In the genomic region with DNA sequence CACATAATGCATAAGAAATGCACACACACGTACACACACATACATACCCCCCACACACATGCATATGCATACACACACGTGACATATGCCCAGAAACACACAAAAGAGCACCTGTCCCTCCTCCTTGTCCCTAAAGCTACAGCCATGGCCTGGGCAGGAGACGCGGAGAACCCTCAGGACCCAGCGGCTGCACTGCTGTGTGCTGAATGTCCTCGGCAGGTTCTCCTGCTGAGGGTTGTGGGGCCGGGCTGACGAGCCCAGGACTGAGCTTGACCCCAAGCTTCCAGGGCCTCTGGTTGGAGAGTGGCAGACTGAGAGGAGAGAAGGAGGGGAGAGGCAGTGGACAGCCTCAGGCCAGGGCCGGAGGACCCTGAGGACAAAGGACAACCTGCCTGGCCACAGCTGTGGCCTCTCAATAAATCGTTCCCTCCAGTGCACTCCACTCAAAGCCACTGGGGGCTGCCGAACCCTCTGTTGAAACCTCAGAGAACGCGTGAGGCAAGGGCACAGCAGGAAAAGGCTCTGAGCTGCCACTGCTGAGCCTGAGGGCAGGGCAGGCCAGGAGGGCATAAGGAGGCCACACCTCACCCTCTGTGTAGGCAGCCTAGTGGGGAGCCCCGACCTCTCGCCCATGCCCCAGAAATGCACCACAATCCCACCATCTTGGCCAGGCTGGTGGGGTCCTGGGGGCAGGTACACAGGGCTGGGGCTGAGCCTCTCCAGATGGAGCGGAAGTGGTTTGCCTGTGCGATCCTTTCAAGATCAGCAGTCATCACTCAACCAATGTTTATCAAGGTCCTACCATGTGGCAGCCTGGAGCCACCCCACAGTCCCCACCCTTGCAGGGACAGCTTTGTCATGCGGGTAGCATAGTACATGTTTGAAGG, we compare ENCODE assay signal across 11 cellular contexts. TPM values are rescaled to one million over a fixed set of nuclear protein-coding genes. Genes with fewer than 3 reads are reported as not detected.
DNase-seq lines count a peak whose midpoint lies in the region; ATAC-seq and TF ChIP-seq lines count a peak whose summit lies in the region.
"Had no signal": no experiment of that assay in that cellular context is flagged by ENCODE, and none has a peak within 500 bp of the region (broad histone marks: within the 10 kb centered on the region; RNA-seq: fewer than 3 reads in every experiment).

No MANE protein-coding gene starts in this region.

- H3K4me2 ChIP-seq in OCI-LY3 (ENCODE audit: low read length), result no peak overlapping the region

- peaks cover 12% of the 10 kb centered on the region for H3K4me1 ChIP-seq in OCI-LY3 (ENCODE audit: low read length)

- DNase-seq in Daoy (ENCODE audit: low read depth) (peak; percentile 2), osteocyte (ENCODE audit: extremely low spot score, unreplicated experiment) (peak; percentile 77), superior temporal gyrus (ENCODE audit: extremely low spot score) (no peak), brain microvascular endothelial cell (no peak)
- DNase-seq in activated naive CD8-positive, alpha-beta T cell treated with anti-CD3 and anti-CD28 coated beads, Interleukin-2, amount 10 ng/mL, durations not matched to agents 7 days and 5 days, result peak; percentile 71
- DNase-seq: kidney glomerular epithelial cell, NCI-H1048, T1000 had no signal

- peaks cover 11% of the 10 kb centered on the region for H3K27me3 Mint-ChIP-seq in activated naive CD8-positive, alpha-beta T cell treated with anti-CD3 and anti-CD28 coated beads, Interleukin-2, amount 10 ng/mL, durations not matched to agents 7 days and 5 days
- peaks cover 16% of the 10 kb centered on the region for H3K27me3 Mint-ChIP-seq in osteocyte (ENCODE audit: unreplicated experiment)

- peak; percentile 95 for ATAC-seq in activated naive CD8-positive, alpha-beta T cell treated with anti-CD3 and anti-CD28 coated beads, Interleukin-2, amount 10 ng/mL, durations not matched to agents 7 days and 5 days (ENCODE audit: low read depth)
- no peak for ATAC-seq in GM19397 (IDR thresholded peaks at IDR 0.05; ENCODE audit: unreplicated experiment)
- ATAC-seq in HG02763 (IDR thresholded peaks at IDR 0.05; ENCODE audit: unreplicated experiment), result no peak

- H4K20me1 ChIP-seq in OCI-LY3 (ENCODE audit: insufficient read depth, low read length), result no peaks in the 10 kb centered on the region

- H3K27me3 ChIP-seq in OCI-LY3 (ENCODE audit: low read depth, low read length), result 0 out of 2 replicates have a peak, but pooled peaks cover 8% of the 10 kb centered on the region
- H3K27me3 ChIP-seq in brain microvascular endothelial cell (replicated peaks), result no peaks in the 10 kb centered on the region

- H3K4me3 ChIP-seq in OCI-LY3 (ENCODE audit: low read length) (no peak overlapping the region), brain microvascular endothelial cell (ENCODE audit: low read depth, low read length) (no peak overlapping the region)

- H3K27ac Mint-ChIP-seq in activated naive CD8-positive, alpha-beta T cell treated with anti-CD3 and anti-CD28 coated beads, Interleukin-2, amount 10 ng/mL, durations not matched to agents 7 days and 5 days, result peak overlapping the region; percentile 94
- H3K27ac Mint-ChIP-seq in osteocyte (ENCODE audit: unreplicated experiment), result no peak overlapping the region

- H3K36me3 ChIP-seq in OCI-LY3 (replicated peaks; ENCODE audit: low read depth, low read length), result no peaks in the 10 kb centered on the region
- no peaks in the 10 kb centered on the region for H3K36me3 ChIP-seq in brain microvascular endothelial cell (replicated peaks)

- H2AFZ ChIP-seq in OCI-LY3 (ENCODE audit: low read depth, low read length), result peak overlapping the region; percentile 80; the same call in 1 of the 2 replicates

- no peak overlapping the region for H3K27ac ChIP-seq in OCI-LY3 (ENCODE audit: low read length)
- no peak overlapping the region for H3K27ac ChIP-seq in brain microvascular endothelial cell

- no peak overlapping the region for H3K9ac ChIP-seq in OCI-LY3 (ENCODE audit: low read length)

- TF ChIP-seq CTCF in OCI-LY3 (IDR thresholded peaks at IDR 0.05; ENCODE audit: low read depth, low read length) (no peak), osteocyte (IDR thresholded peaks at IDR 0.05) (no peak), brain microvascular endothelial cell (IDR thresholded peaks at IDR 0.05; ENCODE audit: low read depth, low read length, missing control alignments) (no peak)

- H3K9me3 ChIP-seq in OCI-LY3 (ENCODE audit: insufficient read depth, low read length), result no peaks in the 10 kb centered on the region

- peak overlapping the region; percentile 82 for H3K4me3 Mint-ChIP-seq in activated naive CD8-positive, alpha-beta T cell treated with anti-CD3 and anti-CD28 coated beads, Interleukin-2, amount 10 ng/mL, durations not matched to agents 7 days and 5 days
- no peak overlapping the region for H3K4me3 Mint-ChIP-seq in osteocyte (ENCODE audit: unreplicated experiment)

- H3K9me3 Mint-ChIP-seq in activated naive CD8-positive, alpha-beta T cell treated with anti-CD3 and anti-CD28 coated beads, Interleukin-2, amount 10 ng/mL, durations not matched to agents 7 days and 5 days, result no peaks in the 10 kb centered on the region
- no peaks in the 10 kb centered on the region for H3K9me3 Mint-ChIP-seq in osteocyte (ENCODE audit: unreplicated experiment)

- peaks cover 16% of the 10 kb centered on the region for H3K4me1 Mint-ChIP-seq in activated naive CD8-positive, alpha-beta T cell treated with anti-CD3 and anti-CD28 coated beads, Interleukin-2, amount 10 ng/mL, durations not matched to agents 7 days and 5 days
- peaks cover 3% of the 10 kb centered on the region for H3K4me1 Mint-ChIP-seq in osteocyte (ENCODE audit: unreplicated experiment)

- in situ Hi-C loops in brain microvascular endothelial cell (cut with HindIII; ENCODE audit: low pct_ligation_motif_present, low sequenced_read_pairs), result no loop called here

- POLR2A ChIA-PET in activated naive CD8-positive, alpha-beta T cell treated with anti-CD3 and anti-CD28 coated beads, Interleukin-2, amount 10 ng/mL, durations not matched to agents 7 days and 5 days (lab: Charles Lee), result interaction anchor here (0.9 to 1.1 kb wide), 3 partner anchors 15 to 253 kb away, joined by 3 to 7 read pairs (median 3); no protein-coding TSS in a partner anchor

- no peaks in the 10 kb centered on the region for H3K79me2 ChIP-seq in OCI-LY3 (ENCODE audit: low read length)

- peaks cover 2% of the 10 kb centered on the region for H3K36me3 Mint-ChIP-seq in activated naive CD8-positive, alpha-beta T cell treated with anti-CD3 and anti-CD28 coated beads, Interleukin-2, amount 10 ng/mL, durations not matched to agents 7 days and 5 days
- no peaks in the 10 kb centered on the region for H3K36me3 Mint-ChIP-seq in osteocyte (ENCODE audit: unreplicated experiment)

RNA-seq across cellular contexts. Expression of gene CACNA2D4, which starts 3.1 kb away (rescaled TPM):
- total RNA-seq in Daoy (2014; rRNA removed; shearing (Covaris generic)), result 0.74 TPM in 1 of 2 replicates, not detected in the other
- total RNA-seq in activated naive CD8-positive, alpha-beta T cell treated with anti-CD3 and anti-CD28 coated beads, Interleukin-2, amount 10 ng/mL, durations not matched to agents 7 days and 5 days, result 10 to 100 TPM in 1 of 2 experiments, 1 to 10 TPM in 1; 8.0 to 10.4 TPM
- total RNA-seq in osteocyte, result not detected in 2 replicates

Comparison
In these comparisons a context has a peak if more than half of its experiments do, and no peak if none do; other contexts are left out.
1. DNase-seq: peak in Daoy (single experiment), activated naive CD8-positive, alpha-beta T cell treated with anti-CD3 and anti-CD28 coated beads, Interleukin-2, amount 10 ng/mL, durations not matched to agents 7 days and 5 days (single experiment) and osteocyte (single experiment); none in superior temporal gyrus (single experiment) and brain microvascular endothelial cell (single experiment).